Comparison of ENCODE assay signal across 1 cellular context in the genomic region with DNA sequence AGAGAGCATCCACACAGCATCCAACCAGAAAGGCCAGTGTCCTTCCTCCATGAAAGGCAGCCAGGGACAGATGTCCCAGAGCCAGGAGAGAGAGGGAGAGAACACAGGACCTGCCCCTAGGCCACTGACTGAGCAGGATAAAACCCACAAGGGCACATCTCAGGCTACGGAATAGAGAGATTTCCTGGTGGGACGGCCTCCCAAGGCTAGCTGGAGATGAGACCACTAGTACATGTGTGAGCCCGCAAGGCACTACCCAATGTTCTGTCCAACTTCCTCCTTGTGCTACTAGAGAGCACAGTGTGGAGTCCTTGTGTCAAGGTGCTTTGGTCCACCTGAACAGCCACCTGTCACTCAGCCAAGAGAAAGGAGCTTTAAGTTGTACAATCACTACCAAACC.
TF ChIP-seq lines count a peak whose summit lies in the region.

No MANE protein-coding gene starts in this region.

TF ChIP-seq in neural cell, 6 proteins besides CTCF, POLR2A, EP300 and RAD21 (continued from another document):
- TF ChIP-seq EZH2 (IDR thresholded peaks at IDR 0.05; ENCODE audit: borderline replicate concordance, insufficient read depth, low read length, poor library complexity, severe bottlenecking), result no peak
TF ChIP-seq in neural cell: peak in this region for 1.
